Comparison of ENCODE assay signal across 25 cellular contexts in the genomic region with DNA sequence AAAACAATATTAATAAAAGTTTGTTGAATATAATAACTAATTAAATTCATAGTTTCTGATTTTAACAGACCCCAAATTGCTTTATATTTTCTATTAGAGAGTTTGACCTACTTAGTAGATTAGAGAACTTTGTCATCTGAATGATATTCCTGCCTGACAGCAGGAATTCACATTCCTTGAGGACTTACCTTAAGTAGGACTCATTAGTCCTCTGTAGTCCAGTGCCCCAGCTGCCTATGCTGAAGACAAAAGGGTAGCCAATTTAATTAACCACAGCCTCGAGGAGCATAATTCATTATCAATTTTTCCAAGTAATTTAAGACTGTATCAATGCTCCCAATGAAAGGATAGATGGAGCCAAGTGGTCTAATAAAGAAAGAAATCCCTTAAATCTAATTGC.
"Had no signal": no experiment of that assay in that cellular context is flagged by ENCODE, and none has a peak within 500 bp of the region (broad histone marks: within the 10 kb centered on the region; RNA-seq: fewer than 3 reads in every experiment).

No MANE protein-coding gene starts in this region.

- H3K9me3 Mint-ChIP-seq: neural crest cell had no signal

- H3K4me1 ChIP-seq: adrenal gland, ascending aorta, foreskin keratinocyte, lower lobe of right lung, right atrium auricular region, thyroid gland, upper lobe of right lung had no signal

- DNase-seq: activated CD8-positive, alpha-beta memory T cell treated with anti-CD3 and anti-CD28 coated beads for 24 hours; activated CD8-positive, alpha-beta memory T cell treated with anti-CD3 and anti-CD28 coated beads, Interleukin-2, amount 50 U/mL, for 4 hours; activated naive CD4-positive, alpha-beta T cell; activated T-cell treated with anti-CD3 and anti-CD28 coated beads, Interleukin-2, amount 50 U/mL, for 24 hours; adrenal gland; brain microvascular endothelial cell; caudate nucleus; dermis blood vessel endothelial cell; effector CD8-positive, alpha-beta T cell; foreskin keratinocyte; immature natural killer cell; lower lobe of right lung; naive thymus-derived CD4-positive, alpha-beta T cell; stimulated activated CD4-positive, alpha-beta T cell treated with anti-CD3 and anti-CD28 coated beads, Interleukin-4, amount 100 ng/mL, for 24 hours; substantia nigra; thyroid gland; upper lobe of right lung had no signal

- H3K27ac Mint-ChIP-seq: activated naive CD8-positive, alpha-beta T cell; activated T-cell treated with anti-CD3 and anti-CD28 coated beads, Interleukin-2, amount 50 U/mL, for 24 hours; activated T-helper 2 cell treated with anti-CD3 and anti-CD28 coated beads, Interferon-gamma antibody, Interleukin-2, Interleukin-4, amounts not matched to agents 10 μg/mL and 5 μg/mL and 100 μg/mL, durations not matched to agents 14 hours and 24 hours and 36 hours; immature natural killer cell; naive thymus-derived CD4-positive, alpha-beta T cell; progenitor cell of endocrine pancreas; stimulated activated naive CD8-positive, alpha-beta T cell treated with anti-CD3 and anti-CD28 coated beads, Interleukin-15, Interleukin-2, amounts not matched to agents 100 ng/mL and 50 ng/mL, for 24 hours had no signal

- H3K27me3 Mint-ChIP-seq: activated naive CD8-positive, alpha-beta T cell; activated T-cell treated with anti-CD3 and anti-CD28 coated beads, Interleukin-2, amount 50 U/mL, for 24 hours; naive thymus-derived CD4-positive, alpha-beta T cell; progenitor cell of endocrine pancreas; stimulated activated naive CD8-positive, alpha-beta T cell treated with anti-CD3 and anti-CD28 coated beads, Interleukin-15, Interleukin-2, amounts not matched to agents 100 ng/mL and 50 ng/mL, for 24 hours had no signal

- H3K4me1 Mint-ChIP-seq: immature natural killer cell; naive thymus-derived CD4-positive, alpha-beta T cell; neural crest cell had no signal

- H3K27ac ChIP-seq: adrenal gland, ascending aorta, brain microvascular endothelial cell, foreskin keratinocyte, lower lobe of right lung, right atrium auricular region, thyroid gland, upper lobe of right lung had no signal

- H3K36me3 ChIP-seq: adrenal gland, ascending aorta, brain microvascular endothelial cell, lower lobe of right lung, right atrium auricular region, thyroid gland, upper lobe of right lung had no signal

- H3K27me3 ChIP-seq: adrenal gland, ascending aorta, brain microvascular endothelial cell, foreskin keratinocyte, right atrium auricular region, thyroid gland, upper lobe of right lung had no signal

- H3K4me3 ChIP-seq: adrenal gland, ascending aorta, lower lobe of right lung, right atrium auricular region, thyroid gland, upper lobe of right lung had no signal

- ATAC-seq: foreskin keratinocyte; left lobe of liver; lower lobe of right lung; naive thymus-derived CD4-positive, alpha-beta T cell; upper lobe of right lung had no signal

- H3K9me3 ChIP-seq: adrenal gland, ascending aorta, lower lobe of right lung, right atrium auricular region, thyroid gland, upper lobe of right lung had no signal

- H3K4me3 Mint-ChIP-seq: activated naive CD8-positive, alpha-beta T cell; activated T-cell treated with anti-CD3 and anti-CD28 coated beads, Interleukin-2, amount 50 U/mL, for 24 hours; immature natural killer cell; naive thymus-derived CD4-positive, alpha-beta T cell; neural crest cell; stimulated activated naive CD8-positive, alpha-beta T cell treated with anti-CD3 and anti-CD28 coated beads, Interleukin-15, Interleukin-2, amounts not matched to agents 100 ng/mL and 50 ng/mL, for 24 hours had no signal

- H3K36me3 Mint-ChIP-seq: activated naive CD8-positive, alpha-beta T cell; immature natural killer cell; naive thymus-derived CD4-positive, alpha-beta T cell had no signal
